ENCODE assay signal across 1 cellular context in the genomic region with DNA sequence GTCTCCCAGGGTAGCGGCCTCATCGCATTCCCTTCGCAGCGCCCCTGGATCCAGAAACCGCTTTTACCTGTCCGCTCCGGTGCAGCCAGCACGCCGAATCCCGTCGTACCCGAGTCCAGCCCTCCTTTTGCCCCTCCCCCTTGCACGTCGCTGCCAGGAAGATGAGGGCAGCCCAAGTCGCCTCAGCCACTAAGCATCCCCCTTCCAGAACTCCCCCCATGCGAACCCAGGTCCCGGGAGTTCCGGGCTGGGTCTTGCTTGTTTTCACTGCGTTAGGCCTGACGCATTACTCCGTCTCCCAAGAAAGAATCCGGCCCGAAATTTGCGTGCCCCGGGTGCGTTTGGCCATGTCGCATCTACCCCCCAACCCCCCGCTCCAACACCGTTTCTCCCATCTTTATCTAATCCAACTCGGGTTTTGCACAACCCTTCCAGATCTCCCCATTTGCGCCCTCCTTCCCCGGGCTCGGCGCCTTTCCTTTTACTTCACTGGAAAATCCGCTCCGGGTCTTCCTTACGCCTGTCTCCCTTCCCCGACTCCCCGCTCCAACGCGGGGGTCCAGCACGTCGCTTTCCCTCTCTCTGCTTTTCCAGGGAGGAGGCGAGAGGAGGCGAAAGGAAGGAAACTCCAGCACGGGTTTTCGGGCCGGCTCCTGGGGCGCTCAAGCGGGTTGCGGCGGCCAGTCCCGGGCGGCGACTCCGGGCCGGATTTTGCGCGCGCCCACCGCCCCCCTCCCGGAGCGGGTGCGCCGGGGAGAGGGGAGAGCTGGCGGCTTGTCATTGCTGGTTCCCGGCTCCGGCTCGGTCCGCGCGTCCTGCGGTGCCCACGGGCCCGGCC.
TF ChIP-seq lines count a peak whose summit lies in the region.
"Not testable (repeated sequence)": the region's sequence is repeated elsewhere in the genome, so short reads cannot be mapped to it uniquely, and the experiment has no call there.

No MANE protein-coding gene starts in this region.

TF ChIP-seq in K562, 482 proteins besides CTCF, POLR2A, EP300 and RAD21 (continued from another document):
- peak; percentile 33 for TF ChIP-seq ETV1 (tag; conservative IDR thresholded peaks at IDR 0.05; ENCODE audit: low read depth)
- TF ChIP-seq, protein P1, sequence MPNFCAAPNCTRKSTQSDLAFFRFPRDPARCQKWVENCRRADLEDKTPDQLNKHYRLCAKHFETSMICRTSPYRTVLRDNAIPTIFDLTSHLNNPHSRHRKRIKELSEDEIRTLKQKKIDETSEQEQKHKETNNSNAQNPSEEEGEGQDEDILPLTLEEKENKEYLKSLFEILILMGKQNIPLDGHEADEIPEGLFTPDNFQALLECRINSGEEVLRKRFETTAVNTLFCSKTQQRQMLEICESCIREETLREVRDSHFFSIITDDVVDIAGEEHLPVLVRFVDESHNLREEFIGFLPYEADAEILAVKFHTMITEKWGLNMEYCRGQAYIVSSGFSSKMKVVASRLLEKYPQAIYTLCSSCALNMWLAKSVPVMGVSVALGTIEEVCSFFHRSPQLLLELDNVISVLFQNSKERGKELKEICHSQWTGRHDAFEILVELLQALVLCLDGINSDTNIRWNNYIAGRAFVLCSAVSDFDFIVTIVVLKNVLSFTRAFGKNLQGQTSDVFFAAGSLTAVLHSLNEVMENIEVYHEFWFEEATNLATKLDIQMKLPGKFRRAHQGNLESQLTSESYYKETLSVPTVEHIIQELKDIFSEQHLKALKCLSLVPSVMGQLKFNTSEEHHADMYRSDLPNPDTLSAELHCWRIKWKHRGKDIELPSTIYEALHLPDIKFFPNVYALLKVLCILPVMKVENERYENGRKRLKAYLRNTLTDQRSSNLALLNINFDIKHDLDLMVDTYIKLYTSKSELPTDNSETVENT (CRISPR knock-in tag; IDR thresholded peaks at IDR 0.05): 0 out of 2 replicates have a peak, but pooled peaks have one; percentile 24
- peak; percentile 62 for TF ChIP-seq ZBTB7A (IDR thresholded peaks at IDR 0.05; ENCODE audit: borderline replicate concordance, control insufficient read depth, low read depth, low read length)
- peak; percentile 27; the same call in 1 of the 2 replicates for TF ChIP-seq ATF7 (IDR thresholded peaks at IDR 0.05)
- TF ChIP-seq TAL1 (IDR thresholded peaks at IDR 0.05): peak; percentile 25; the same call in 1 of the 2 replicates
- peak; percentile 91 to 96 for TF ChIP-seq MAZ (CRISPR knock-in tag; conservative IDR thresholded peaks at IDR 0.05 in 1 of 2, IDR thresholded peaks at IDR 0.05 in 1 of 2)
- peak; percentile 34 for TF ChIP-seq RBM25 (IDR thresholded peaks at IDR 0.05; ENCODE audit: low read depth, low read length, severe bottlenecking)
- peak; percentile 94 for TF ChIP-seq HDAC3 (IDR thresholded peaks at IDR 0.05; ENCODE audit: borderline replicate concordance, partially characterized antibody)
- peak; percentile 72 for TF ChIP-seq POLR2G (IDR thresholded peaks at IDR 0.05; ENCODE audit: low read depth, low read length)
- peak; percentile 42; the same call in 1 of the 2 replicates for TF ChIP-seq EGR1 (conservative IDR thresholded peaks at IDR 0.05)
- peak; percentile 66 for TF ChIP-seq TAF1 (IDR thresholded peaks at IDR 0.05; ENCODE audit: control insufficient read depth, extremely low read depth, insufficient read depth, low read length, severe bottlenecking)
- TF ChIP-seq CCNT2 (IDR thresholded peaks at IDR 0.05; ENCODE audit: borderline replicate concordance, extremely low read depth, insufficient read length, low read depth, low read length): peak; percentile 60
- TF ChIP-seq, protein P2, sequence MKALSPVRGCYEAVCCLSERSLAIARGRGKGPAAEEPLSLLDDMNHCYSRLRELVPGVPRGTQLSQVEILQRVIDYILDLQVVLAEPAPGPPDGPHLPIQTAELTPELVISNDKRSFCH (CRISPR knock-in tag; IDR thresholded peaks at IDR 0.05): not testable (repeated sequence)
- TF ChIP-seq, protein P2 (tag; IDR thresholded peaks at IDR 0.05): 0 out of 2 replicates have a peak, but pooled peaks have one; percentile 17
- TF ChIP-seq NFIC (IDR thresholded peaks at IDR 0.05): peak; percentile 49
- peak; percentile 62 for TF ChIP-seq HMGN3 (IDR thresholded peaks at IDR 0.05; ENCODE audit: borderline replicate concordance, extremely low read depth, insufficient read length, low read depth, low read length)
- TF ChIP-seq SIN3A (IDR thresholded peaks at IDR 0.05; ENCODE audit: borderline replicate concordance in 2 of 2, control insufficient read depth in 1 of 2, low read depth in 2 of 2, low read length in 2 of 2): peak in 1 of 2 experiments; percentile 33; a peak in 1 of 4 replicates
- peak; percentile 24; the same call in 1 of the 2 replicates for TF ChIP-seq PKNOX1 (IDR thresholded peaks at IDR 0.05)
- peak; percentile 65 for TF ChIP-seq HNRNPLL (IDR thresholded peaks at IDR 0.05; ENCODE audit: low read depth, low read length, poor library complexity, severe bottlenecking)
- TF ChIP-seq FIP1L1 (IDR thresholded peaks at IDR 0.05; ENCODE audit: low read depth, low read length, poor library complexity, severe bottlenecking): peak; percentile 90
- TF ChIP-seq CTBP1 (IDR thresholded peaks at IDR 0.05; ENCODE audit: borderline replicate concordance): peak; percentile 77
- peak; percentile 33 for TF ChIP-seq BRD9 (IDR thresholded peaks at IDR 0.05; ENCODE audit: low read depth, partially characterized antibody)
- peak; percentile 37; the same call in 1 of the 2 replicates for TF ChIP-seq ZFX (CRISPR knock-in tag; IDR thresholded peaks at IDR 0.05)
- TF ChIP-seq RBFOX2 (IDR thresholded peaks at IDR 0.05; ENCODE audit: low read depth, low read length): peak; percentile 72
- TF ChIP-seq FOXK2 (conservative IDR thresholded peaks at IDR 0.05 in 1 of 2, IDR thresholded peaks at IDR 0.05 in 1 of 2; ENCODE audit: low read depth in 2 of 2): 0 out of 4 replicates have a peak, but pooled peaks of 1 of the 2 experiments have one; percentile 9
